In genomic region chr10:16835223-16835622, GRCh38 we compare ENCODE assay signal across 15 cellular contexts. TPM values are rescaled to one million over a fixed set of nuclear protein-coding genes. Genes with fewer than 3 reads are reported as not detected.
DNase-seq lines count a peak whose midpoint lies in the region; FAIRE-seq lines count a peak whose summit lies in the region.
"Had no signal": no experiment of that assay in that cellular context is flagged by ENCODE, and none has a peak within 500 bp of the region (broad histone marks: within the 10 kb centered on the region; RNA-seq: fewer than 3 reads in every experiment).

No MANE protein-coding gene starts in this region.

- no peaks in the 10 kb centered on the region for H3K27me3 Mint-ChIP-seq in activated T-cell treated with anti-CD3 and anti-CD28 coated beads, Interleukin-2, amount 50 U/mL, for 24 hours
- H3K27me3 Mint-ChIP-seq in activated naive CD4-positive, alpha-beta T cell treated with anti-CD3 and anti-CD28 coated beads, Interleukin-2, amount 50 U/mL, for 24 hours, result no peaks in the 10 kb centered on the region

- H3K9me3 Mint-ChIP-seq in activated T-cell treated with anti-CD3 and anti-CD28 coated beads, Interleukin-2, amount 50 U/mL, for 24 hours, result no peaks in the 10 kb centered on the region
- no peaks in the 10 kb centered on the region for H3K9me3 Mint-ChIP-seq in activated naive CD4-positive, alpha-beta T cell treated with anti-CD3 and anti-CD28 coated beads, Interleukin-2, amount 50 U/mL, for 24 hours

- peaks cover 8% of the 10 kb centered on the region for H3K4me1 Mint-ChIP-seq in activated T-cell treated with anti-CD3 and anti-CD28 coated beads, Interleukin-2, amount 50 U/mL, for 24 hours (ENCODE audit: low read depth)
- H3K4me1 Mint-ChIP-seq in activated naive CD4-positive, alpha-beta T cell treated with anti-CD3 and anti-CD28 coated beads, Interleukin-2, amount 50 U/mL, for 24 hours, result peaks cover 18% of the 10 kb centered on the region

- no peak overlapping the region for H3K27ac Mint-ChIP-seq in activated T-cell treated with anti-CD3 and anti-CD28 coated beads, Interleukin-2, amount 50 U/mL, for 24 hours
- peak overlapping the region; percentile 51 for H3K27ac Mint-ChIP-seq in activated naive CD4-positive, alpha-beta T cell treated with anti-CD3 and anti-CD28 coated beads, Interleukin-2, amount 50 U/mL, for 24 hours

- peak overlapping the region; percentile 23 for H3K4me3 Mint-ChIP-seq in activated T-cell treated with anti-CD3 and anti-CD28 coated beads, Interleukin-2, amount 50 U/mL, for 24 hours
- H3K4me3 Mint-ChIP-seq in activated naive CD4-positive, alpha-beta T cell treated with anti-CD3 and anti-CD28 coated beads, Interleukin-2, amount 50 U/mL, for 24 hours, result peak overlapping the region; percentile 56

- DNase-seq in activated T-cell treated with anti-CD3 and anti-CD28 coated beads, Interleukin-2, amount 50 U/mL, for 24 hours, result no peak
- no peak for DNase-seq in activated T-cell treated with anti-CD3 and anti-CD28 coated beads, Interleukin-2, amount 50 U/mL, for 1 hour
- DNase-seq in T-helper 1 cell (peak in 3 of 5 donors; percentile 12 to 49 (median 41)), GM19239 (ENCODE audit: insufficient read length, low spot score) (no peak), COLO668 (lab: John Stamatoyannopoulos, UW; ENCODE audit: unreplicated experiment) (no peak), dermis blood vessel endothelial cell (no peak)
- peak; percentile 25 for DNase-seq in stimulated activated CD4-positive, alpha-beta T cell treated with anti-CD3 and anti-CD28 coated beads, Interleukin-4, amount 100 ng/mL, for 24 hours
- DNase-seq: amniotic stem cell, cerebellar nuclear complex, gastrocnemius medialis, left lung, NCI-H2081 treated with DMSO at 0.1 percent for 48 hours, NCI-H774, RPMI8226 had no signal

- H3K36me3 Mint-ChIP-seq in activated T-cell treated with anti-CD3 and anti-CD28 coated beads, Interleukin-2, amount 50 U/mL, for 24 hours (ENCODE audit: low read depth), result no peaks in the 10 kb centered on the region
- peaks cover 2% of the 10 kb centered on the region for H3K36me3 Mint-ChIP-seq in activated naive CD4-positive, alpha-beta T cell treated with anti-CD3 and anti-CD28 coated beads, Interleukin-2, amount 50 U/mL, for 24 hours

- no peak for FAIRE-seq in GM19239 (lab: Jason Lieb, UNC)

RNA-seq across cellular contexts. Expression of gene RSU1, which starts 18.0 kb away (rescaled TPM):
- 63.3 and 83.7 TPM in 2 replicates for total RNA-seq in dermis blood vessel endothelial cell

Comparison
In these comparisons a context has a peak if more than half of its experiments do, and no peak if none do; other contexts are left out.
1. DNase-seq: peak in T-helper 1 cell (3 of 5) and stimulated activated CD4-positive, alpha-beta T cell treated with anti-CD3 and anti-CD28 coated beads, Interleukin-4, amount 100 ng/mL, for 24 hours (single experiment); none in activated T-cell treated with anti-CD3 and anti-CD28 coated beads, Interleukin-2, amount 50 U/mL, for 24 hours (single experiment), activated T-cell treated with anti-CD3 and anti-CD28 coated beads, Interleukin-2, amount 50 U/mL, for 1 hour (single experiment), GM19239 (single experiment), COLO668 (single experiment) and dermis blood vessel endothelial cell (single experiment).